Comparison of ENCODE assay signal across 1 cellular context in the genomic region with DNA sequence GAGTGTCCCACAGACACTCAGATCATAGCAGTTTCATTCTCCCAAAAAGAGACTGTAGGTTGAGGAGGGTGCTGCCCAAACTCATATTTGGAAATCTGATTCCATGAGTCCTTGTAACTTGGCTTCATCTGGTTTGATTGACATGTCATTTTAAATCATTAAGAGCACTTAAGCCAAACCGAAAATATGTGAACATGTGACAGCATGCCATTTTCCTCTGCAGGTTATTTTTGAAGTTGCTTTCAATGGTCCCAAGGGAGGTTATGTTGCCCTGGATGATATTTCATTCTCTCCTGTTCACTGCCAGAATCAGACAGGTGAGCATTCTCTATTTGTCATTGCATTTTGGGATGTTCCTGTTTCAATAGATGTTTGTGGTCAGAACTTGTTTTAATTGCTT.
TF ChIP-seq lines count a peak whose summit lies in the region.

No MANE protein-coding gene starts in this region.

TF ChIP-seq in SK-N-SH, 30 proteins besides CTCF, POLR2A, EP300 and RAD21 (continued from another document):
- TF ChIP-seq, protein P1, sequence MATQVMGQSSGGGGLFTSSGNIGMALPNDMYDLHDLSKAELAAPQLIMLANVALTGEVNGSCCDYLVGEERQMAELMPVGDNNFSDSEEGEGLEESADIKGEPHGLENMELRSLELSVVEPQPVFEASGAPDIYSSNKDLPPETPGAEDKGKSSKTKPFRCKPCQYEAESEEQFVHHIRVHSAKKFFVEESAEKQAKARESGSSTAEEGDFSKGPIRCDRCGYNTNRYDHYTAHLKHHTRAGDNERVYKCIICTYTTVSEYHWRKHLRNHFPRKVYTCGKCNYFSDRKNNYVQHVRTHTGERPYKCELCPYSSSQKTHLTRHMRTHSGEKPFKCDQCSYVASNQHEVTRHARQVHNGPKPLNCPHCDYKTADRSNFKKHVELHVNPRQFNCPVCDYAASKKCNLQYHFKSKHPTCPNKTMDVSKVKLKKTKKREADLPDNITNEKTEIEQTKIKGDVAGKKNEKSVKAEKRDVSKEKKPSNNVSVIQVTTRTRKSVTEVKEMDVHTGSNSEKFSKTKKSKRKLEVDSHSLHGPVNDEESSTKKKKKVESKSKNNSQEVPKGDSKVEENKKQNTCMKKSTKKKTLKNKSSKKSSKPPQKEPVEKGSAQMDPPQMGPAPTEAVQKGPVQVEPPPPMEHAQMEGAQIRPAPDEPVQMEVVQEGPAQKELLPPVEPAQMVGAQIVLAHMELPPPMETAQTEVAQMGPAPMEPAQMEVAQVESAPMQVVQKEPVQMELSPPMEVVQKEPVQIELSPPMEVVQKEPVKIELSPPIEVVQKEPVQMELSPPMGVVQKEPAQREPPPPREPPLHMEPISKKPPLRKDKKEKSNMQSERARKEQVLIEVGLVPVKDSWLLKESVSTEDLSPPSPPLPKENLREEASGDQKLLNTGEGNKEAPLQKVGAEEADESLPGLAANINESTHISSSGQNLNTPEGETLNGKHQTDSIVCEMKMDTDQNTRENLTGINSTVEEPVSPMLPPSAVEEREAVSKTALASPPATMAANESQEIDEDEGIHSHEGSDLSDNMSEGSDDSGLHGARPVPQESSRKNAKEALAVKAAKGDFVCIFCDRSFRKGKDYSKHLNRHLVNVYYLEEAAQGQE (IDR thresholded peaks at IDR 0.05; ENCODE audit: low read depth, low read length) = no peak
- no peak for TF ChIP-seq CHD2 (IDR thresholded peaks at IDR 0.05; ENCODE audit: low read length, partially characterized antibody)
- TF ChIP-seq SMC3 (IDR thresholded peaks at IDR 0.05; ENCODE audit: low read depth, low read length) = no peak
- no peak for TF ChIP-seq MXI1 (IDR thresholded peaks at IDR 0.05; ENCODE audit: low read depth, low read length)
- TF ChIP-seq, protein P2, sequence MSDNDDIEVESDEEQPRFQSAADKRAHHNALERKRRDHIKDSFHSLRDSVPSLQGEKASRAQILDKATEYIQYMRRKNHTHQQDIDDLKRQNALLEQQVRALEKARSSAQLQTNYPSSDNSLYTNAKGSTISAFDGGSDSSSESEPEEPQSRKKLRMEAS (IDR thresholded peaks at IDR 0.05; ENCODE audit: low read depth) = no peak
